In the genomic region with DNA sequence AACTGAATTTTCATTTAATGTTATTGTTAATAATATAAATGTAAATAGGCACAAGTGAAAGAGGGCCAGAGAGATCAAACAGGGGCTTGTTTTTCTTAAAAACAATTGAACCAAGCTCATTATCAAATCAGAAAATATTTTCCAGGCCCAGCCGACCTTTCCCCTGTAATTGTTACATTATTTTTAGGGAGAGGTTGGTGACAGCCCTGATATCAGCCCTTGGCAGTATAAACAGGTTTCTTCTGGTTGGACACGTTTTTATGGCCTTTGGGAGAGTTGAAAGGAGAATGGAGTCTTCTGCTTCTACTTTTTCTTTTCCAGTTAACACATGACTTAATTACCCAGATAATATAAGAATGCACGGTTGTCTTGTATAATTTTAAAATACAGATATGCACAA, we compare ENCODE assay signal across 17 cellular contexts. TPM values are rescaled to one million over a fixed set of nuclear protein-coding genes. Genes with fewer than 3 reads are reported as not detected.
DNase-seq lines count a peak whose midpoint lies in the region; ATAC-seq, FAIRE-seq and TF ChIP-seq lines count a peak whose summit lies in the region.
"Had no signal": no experiment of that assay in that cellular context is flagged by ENCODE, and none has a peak within 500 bp of the region (broad histone marks: within the 10 kb centered on the region; RNA-seq: fewer than 3 reads in every experiment).

No MANE protein-coding gene starts in this region.

- ATAC-seq in heart left ventricle (no peak), GM21717 (IDR thresholded peaks at IDR 0.05; ENCODE audit: unreplicated experiment) (no peak)
- ATAC-seq: HepG2 had no signal

- intact Hi-C loops in left ventricle myocardium inferior (cut with micrococcal nuclease) (no loop called here), heart left ventricle (cut with DNase I) (no loop called here), endothelial cell of umbilical vein (cut with micrococcal nuclease) (no loop called here)

- H4K20me1 ChIP-seq in endothelial cell of umbilical vein (replicated peaks; ENCODE audit: control insufficient read depth, extremely low read depth, insufficient read depth, low read length): no peaks in the 10 kb centered on the region
- H4K20me1 ChIP-seq: BLaER1 had no signal

- no peak overlapping the region for H3K9ac ChIP-seq in endothelial cell of umbilical vein (replicated peaks; ENCODE audit: extremely low read depth, insufficient read depth, low read length)
- H3K9ac ChIP-seq: BLaER1 had no signal

- H3K36me3 ChIP-seq in left ventricle myocardium inferior (peaks cover 6% of the 10 kb centered on the region), heart left ventricle (peaks cover 0 to 16% (median 0%) of the 10 kb centered on the region in 9 donors), endothelial cell of umbilical vein (ENCODE audit: control insufficient read depth in 2 of 2, extremely low read depth in 1 of 2, insufficient read depth in 2 of 2, low read length in 2 of 2) (peaks cover 0 to 3% of the 10 kb centered on the region in 2 experiments), small intestine (ENCODE audit: control insufficient read depth in 2 of 2, insufficient read depth in 2 of 2, low read length in 2 of 2) (no peaks in the 10 kb centered on the region)
- H3K36me3 ChIP-seq: BLaER1 had no signal

- POLR2A ChIA-PET in endothelial cell of umbilical vein (lab: Charles Lee): no interaction called here

- CTCF ChIA-PET in endothelial cell of umbilical vein (lab: Charles Lee): no interaction called here

- peak overlapping the region; percentile 38 for H3K27ac ChIP-seq in left ventricle myocardium inferior (replicated peaks)
- no peak overlapping the region for H3K27ac ChIP-seq in heart left ventricle
- H3K27ac ChIP-seq in endothelial cell of umbilical vein (ENCODE audit: insufficient read depth, low read depth, low read length): no peak overlapping the region
- H3K27ac ChIP-seq in small intestine (ENCODE audit: low read depth in 1 of 2, low read length in 1 of 2): peak overlapping the region in 1 of 2 donors; percentile 83
- H3K27ac ChIP-seq: BLaER1 had no signal

- H3K4me1 ChIP-seq in left ventricle myocardium inferior: peaks cover 6% of the 10 kb centered on the region
- H3K4me1 ChIP-seq in heart left ventricle: peaks cover 0 to 16% (median 0%) of the 10 kb centered on the region in 12 donors
- peaks cover 3% of the 10 kb centered on the region for H3K4me1 ChIP-seq in endothelial cell of umbilical vein (ENCODE audit: control insufficient read depth, extremely low read depth, insufficient read depth, low read length)
- no peaks in the 10 kb centered on the region for H3K4me1 ChIP-seq in small intestine (ENCODE audit: control insufficient read depth in 2 of 2, insufficient read depth in 1 of 2, low read depth in 1 of 2, low read length in 1 of 2)
- H3K4me1 ChIP-seq: BLaER1 had no signal

- DNase-seq in left ventricle myocardium inferior (no peak), heart left ventricle (no peak), endothelial cell of umbilical vein (ENCODE audit: low read depth, low spot score) (peak; percentile 7), small intestine (peak; percentile 86), COLO668 (lab: John Stamatoyannopoulos, UW; ENCODE audit: unreplicated experiment) (no peak)
- no peak for DNase-seq in stimulated activated CD4-positive, alpha-beta T cell treated with anti-CD3 and anti-CD28 coated beads, Interleukin-2, amount 100 ng/mL, for 48 hours
- DNase-seq: 8988T; Calu3; CD4-positive, alpha-beta memory T cell; DMS79 treated with DMSO at 0.1 percent for 48 hours; GF-D8; H9 had no signal

- no peak for TF ChIP-seq CTCF in left ventricle myocardium inferior (IDR thresholded peaks at IDR 0.05; ENCODE audit: borderline replicate concordance)
- no peak for TF ChIP-seq CTCF in heart left ventricle (IDR thresholded peaks at IDR 0.05)
- TF ChIP-seq CTCF in endothelial cell of umbilical vein (IDR thresholded peaks at IDR 0.05; ENCODE audit: extremely low read depth in 1 of 2, insufficient read depth in 1 of 2, low read depth in 1 of 2, low read length in 2 of 2): no peak

- H2AFZ ChIP-seq in endothelial cell of umbilical vein (ENCODE audit: low read depth, low read length): no peak overlapping the region

- FAIRE-seq in endothelial cell of umbilical vein (lab: Jason Lieb, UNC) (no peak), small intestine (lab: Jason Lieb, UNC) (no peak)
- FAIRE-seq: H1, HepG2 had no signal

- 25 to 29% (median 28%) methylated on average over 3 of the region's 3 CpGs for WGBS in heart left ventricle, 4 donors
- 9 to 48% (median 12%) methylated on average over 3 of the region's 3 CpGs for WGBS in small intestine, 3 donors

- no peaks in the 10 kb centered on the region for H3K9me1 ChIP-seq in endothelial cell of umbilical vein (replicated peaks; ENCODE audit: control insufficient read depth, extremely low read depth, insufficient read depth, low read length)

- H3K4me3 ChIP-seq in left ventricle myocardium inferior: no peak overlapping the region
- no peak overlapping the region for H3K4me3 ChIP-seq in heart left ventricle
- no peak overlapping the region for H3K4me3 ChIP-seq in endothelial cell of umbilical vein (replicated peaks in 1 of 3; ENCODE audit: insufficient read depth in 1 of 3, low read depth in 1 of 3, low read length in 3 of 3)
- no peak overlapping the region for H3K4me3 ChIP-seq in small intestine (ENCODE audit: low read depth in 1 of 2, low read length in 2 of 2)
- H3K4me3 ChIP-seq: BLaER1 had no signal

- dilution Hi-C loops in endothelial cell of umbilical vein (cut with MboI; ENCODE audit: extremely low pct_ligation_motif_present, low sequenced_read_pairs): no loop called here

- H3K9me3 ChIP-seq in left ventricle myocardium inferior (replicated peaks): no peaks in the 10 kb centered on the region
- no peaks in the 10 kb centered on the region for H3K9me3 ChIP-seq in heart left ventricle
- H3K9me3 ChIP-seq in endothelial cell of umbilical vein (replicated peaks; ENCODE audit: control insufficient read depth, insufficient read depth, low read length): no peaks in the 10 kb centered on the region
- no peaks in the 10 kb centered on the region for H3K9me3 ChIP-seq in small intestine (ENCODE audit: control insufficient read depth, low read depth)
- H3K9me3 ChIP-seq: BLaER1 had no signal

- H3K4me2 ChIP-seq in endothelial cell of umbilical vein (ENCODE audit: insufficient read depth, low read length): no peak overlapping the region
- H3K4me2 ChIP-seq: BLaER1 had no signal

- H3K27me3 ChIP-seq in left ventricle myocardium inferior (ENCODE audit: low read depth) (no peaks in the 10 kb centered on the region), heart left ventricle (no peaks in the 10 kb centered on the region), endothelial cell of umbilical vein (ENCODE audit: control insufficient read depth in 2 of 2, insufficient read depth in 2 of 2, low read length in 2 of 2) (no peaks in the 10 kb centered on the region), small intestine (ENCODE audit: control insufficient read depth in 2 of 2, insufficient read depth in 2 of 2, low read length in 2 of 2) (no peaks in the 10 kb centered on the region)
- H3K27me3 ChIP-seq: BLaER1 had no signal

- TF ChIP-seq POLR2A in heart left ventricle (IDR thresholded peaks at IDR 0.05): no peak
- no peak for TF ChIP-seq POLR2A in endothelial cell of umbilical vein (IDR thresholded peaks at IDR 0.05; ENCODE audit: low read depth, low read length)

- no TSS peak for BruUV-seq in endothelial cell of umbilical vein (replicated peaks; lab: Mats Ljungman, UMichigan)

- no peaks in the 10 kb centered on the region for H3K79me2 ChIP-seq in endothelial cell of umbilical vein (ENCODE audit: control insufficient read depth, insufficient read depth, low read length)

TF ChIP-seq in endothelial cell of umbilical vein, 7 proteins besides CTCF, POLR2A, EP300 and RAD21:
- no peak for TF ChIP-seq POLR2AphosphoS5 (IDR thresholded peaks at IDR 0.05; ENCODE audit: insufficient read depth, low read depth, low read length)
- no peak for TF ChIP-seq EZH2 (IDR thresholded peaks at IDR 0.05; ENCODE audit: borderline replicate concordance, low read depth, low read length, severe bottlenecking)

RNA-seq across cellular contexts. Expression of gene COQ7, which starts 40.0 kb away (rescaled TPM):
- total RNA-seq in left ventricle myocardium inferior (45.4 TPM), heart left ventricle (10 to 100 TPM; 24.9 to 45.1 (median 39.5) TPM), endothelial cell of umbilical vein (22.1 and 24.2 TPM in 2 replicates)
- polyA plus RNA-seq in heart left ventricle (10 to 100 TPM; 23.9 to 26.1 TPM), endothelial cell of umbilical vein (11.1 and 12.9 TPM in 2 replicates), small intestine (10 to 100 TPM; 10.5 to 22.1 (median 16.5) TPM)
- polyA plus RNA-seq in endothelial cell of umbilical vein (2011; cell fraction: cytosol; rRNA removed): 18.0 and 23.7 TPM in 2 replicates
- polyA plus RNA-seq in endothelial cell of umbilical vein (2011; cell fraction: nucleus; rRNA removed): 16.6 and 19.3 TPM in 2 replicates
- polyA plus RNA-seq in endothelial cell of umbilical vein (2012): 13.7 and 15.5 TPM in 2 replicates
- 15.0 and 18.4 TPM in 2 replicates for polyA minus RNA-seq in endothelial cell of umbilical vein
- 17.8 TPM for polyA minus RNA-seq in endothelial cell of umbilical vein (2011; cell fraction: cytosol; rRNA and poly(A)+ RNA removed)
- polyA minus RNA-seq in endothelial cell of umbilical vein (2011; cell fraction: nucleus; rRNA and poly(A)+ RNA removed): 17.6 and 24.2 TPM in 2 replicates

RNA-seq across cellular contexts. Expression of gene TMC7, which starts 43.7 kb away (rescaled TPM):
- total RNA-seq in left ventricle myocardium inferior: 0.69 TPM
- 1 to 10 TPM in 4 of 9 donors, under 1 TPM in 5; 0.69 to 2.3 (median 0.96) TPM for total RNA-seq in heart left ventricle
- 1 to 10 TPM in 1 of 2 donors, under 1 TPM in 1; 0.84 to 1.1 TPM for polyA plus RNA-seq in heart left ventricle
- total RNA-seq in endothelial cell of umbilical vein: 6.9 and 7.0 TPM in 2 replicates
- polyA plus RNA-seq in endothelial cell of umbilical vein: 4.8 and 5.7 TPM in 2 replicates
- polyA plus RNA-seq in endothelial cell of umbilical vein (2011; cell fraction: cytosol; rRNA removed): 3.5 and 3.6 TPM in 2 replicates
- polyA plus RNA-seq in endothelial cell of umbilical vein (2011; cell fraction: nucleus; rRNA removed): 7.0 and 7.2 TPM in 2 replicates
- polyA plus RNA-seq in endothelial cell of umbilical vein (2012): 4.9 and 7.7 TPM in 2 replicates
- polyA minus RNA-seq in endothelial cell of umbilical vein: 13.5 and 16.8 TPM in 2 replicates
- 2.5 TPM for polyA minus RNA-seq in endothelial cell of umbilical vein (2011; cell fraction: cytosol; rRNA and poly(A)+ RNA removed)
- 7.5 and 9.0 TPM in 2 replicates for polyA minus RNA-seq in endothelial cell of umbilical vein (2011; cell fraction: nucleus; rRNA and poly(A)+ RNA removed)
- 1 to 10 TPM; 1.4 to 2.5 (median 1.8) TPM for polyA plus RNA-seq in small intestine
- total RNA-seq: CD4-positive, alpha-beta memory T cell had no signal
- polyA plus RNA-seq: CD14-positive monocyte; CD4-positive, alpha-beta memory T cell had no signal

Comparison
In these comparisons a context has a peak if more than half of its experiments do, and no peak if none do; other contexts are left out.
1. DNase-seq: peak in endothelial cell of umbilical vein (single experiment) and small intestine (single experiment); none in left ventricle myocardium inferior (single experiment), heart left ventricle (0 of 5), COLO668 (single experiment) and stimulated activated CD4-positive, alpha-beta T cell treated with anti-CD3 and anti-CD28 coated beads, Interleukin-2, amount 100 ng/mL, for 48 hours (0 of 2).